ENCODE assay signal across 20 cellular contexts in the genomic region with DNA sequence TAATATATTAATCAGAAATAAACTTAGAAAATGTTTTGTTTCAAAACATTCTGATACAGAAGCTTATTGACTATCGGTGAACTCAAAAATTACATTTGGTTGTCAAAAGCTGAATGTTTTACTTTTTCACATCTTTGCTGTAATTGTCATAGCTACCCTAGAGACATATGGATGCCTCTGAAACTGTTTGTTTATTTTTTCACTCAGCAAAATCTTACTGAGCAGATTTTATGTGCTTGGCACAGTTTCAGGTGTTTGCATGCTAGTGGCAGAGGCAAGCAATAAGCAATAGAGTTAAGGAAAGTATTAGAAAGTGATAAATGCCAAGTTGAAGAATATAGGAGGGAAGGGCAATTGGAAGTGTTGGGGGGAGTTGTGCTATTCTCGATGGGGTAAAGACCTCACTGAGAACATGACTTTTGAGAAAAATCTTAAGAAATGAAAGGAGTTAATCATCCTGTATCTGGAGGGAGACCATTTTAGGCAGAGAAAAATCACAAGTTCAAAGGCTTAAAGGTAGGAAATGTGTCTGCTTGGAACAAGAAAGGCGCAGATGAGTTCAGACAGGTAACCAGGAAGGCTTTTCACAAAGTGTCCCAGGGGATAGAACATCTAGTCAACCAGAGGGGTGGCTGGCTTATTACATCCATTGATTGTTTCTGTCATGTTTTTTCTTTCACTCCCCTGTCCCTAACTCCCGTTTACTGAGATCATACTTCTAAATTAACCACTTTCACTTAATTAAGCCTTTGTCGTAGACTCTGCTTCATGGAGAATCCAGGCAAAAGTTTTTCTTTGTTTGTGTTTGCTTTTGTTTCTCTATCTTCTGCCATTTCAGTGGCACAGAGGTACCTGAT. TPM values are rescaled to one million over a fixed set of nuclear protein-coding genes. Genes with fewer than 3 reads are reported as not detected.
DNase-seq lines count a peak whose midpoint lies in the region; ATAC-seq, FAIRE-seq and TF ChIP-seq lines count a peak whose summit lies in the region.
"Had no signal": no experiment of that assay in that cellular context is flagged by ENCODE, and none has a peak within 500 bp of the region (broad histone marks: within the 10 kb centered on the region; RNA-seq: fewer than 3 reads in every experiment).

No MANE protein-coding gene starts in this region.

- no peak for TF ChIP-seq POLR2A in right lobe of liver (IDR thresholded peaks at IDR 0.05)
- TF ChIP-seq POLR2A in HepG2 (IDR thresholded peaks at IDR 0.05; ENCODE audit: insufficient read depth in 1 of 2, low read depth in 2 of 2, low read length in 2 of 2) = no peak

- H3K4me1 ChIP-seq in right lobe of liver (peaks cover 0 to 48% (median 6%) of the 10 kb centered on the region in 4 donors), HepG2 (ENCODE audit: insufficient read depth, low read length) (peaks cover 32% of the 10 kb centered on the region), PC-3 (ENCODE audit: insufficient read depth, low read length) (0 out of 2 replicates have a peak, but pooled peaks cover 8% of the 10 kb centered on the region), kidney (ENCODE audit: control insufficient read depth in 1 of 2, insufficient read depth in 1 of 2, low read depth in 1 of 2, low read length in 2 of 2) (peaks cover 6 to 9% of the 10 kb centered on the region in 2 donors)
- H3K4me1 ChIP-seq: heart left ventricle had no signal

- H3K79me2 ChIP-seq in HepG2 (ENCODE audit: insufficient read depth, low read length) = no peaks in the 10 kb centered on the region
- no peaks in the 10 kb centered on the region for H3K79me2 ChIP-seq in PC-3 (ENCODE audit: low read length)

- FAIRE-seq in HepG2 (lab: Jason Lieb, UNC) = no peak
- no peak for FAIRE-seq in kidney (lab: Jason Lieb, UNC)

- no peak for DNase-seq in right lobe of liver
- DNase-seq in HepG2 (ENCODE audit: low spot score) = no peak
- DNase-seq in PC-3 = peak; percentile 25
- no peak for DNase-seq in kidney
- no peak for DNase-seq in NOMO-1 (lab: John Stamatoyannopoulos, UW; ENCODE audit: unreplicated experiment in 2 of 2)
- no peak for DNase-seq in caudate nucleus (lab: John Stamatoyannopoulos, UW)
- DNase-seq: CD8-positive, alpha-beta T cell; heart left ventricle; midbrain; NCI-H1417 treated with DMSO at 0.1 percent for 48 hours; NCI-H524; nucleus accumbens; stimulated activated CD4-positive, alpha-beta T cell treated with anti-CD3 and anti-CD28 coated beads, Interleukin-4, amount 100 ng/mL, for 24 hours; SW 1271; transverse colon had no signal

- H3K9me3 ChIP-seq in right lobe of liver = no peaks in the 10 kb centered on the region
- H3K9me3 ChIP-seq in HepG2 (ENCODE audit: low read length) = no peaks in the 10 kb centered on the region
- H3K9me3 ChIP-seq in PC-3 (ENCODE audit: low read length) = no peaks in the 10 kb centered on the region
- H3K9me3 ChIP-seq in kidney (ENCODE audit: control insufficient read depth in 1 of 2, low read length in 2 of 2) = no peaks in the 10 kb centered on the region
- H3K9me3 ChIP-seq: heart left ventricle, transverse colon had no signal

- CTCF ChIA-PET in HepG2 (lab: Yijun Ruan, JAX; ENCODE audit: low intra/inter-chr PET ratio, low total read pairs) (no interaction called here), PC-3 (lab: Charles Lee) (no interaction called here)

- H3K9ac ChIP-seq in HepG2 (ENCODE audit: insufficient read depth, low read depth, low read length) (no peak overlapping the region), PC-3 (ENCODE audit: low read length) (no peak overlapping the region), kidney (ENCODE audit: low read length in 2 of 2) (peak overlapping the region in 1 of 2 donors; percentile 56)

- H2AFZ ChIP-seq in HepG2 (ENCODE audit: low read length) (no peak overlapping the region), PC-3 (ENCODE audit: low read length) (no peak overlapping the region)

- peak overlapping the region in 2 of 3 donors; percentile 16 to 44 for H3K27ac ChIP-seq in right lobe of liver
- H3K27ac ChIP-seq in HepG2 (ENCODE audit: extremely low read length, insufficient read depth, low read length) = no peak overlapping the region
- no peak overlapping the region for H3K27ac ChIP-seq in PC-3 (ENCODE audit: low read length)
- H3K27ac ChIP-seq in kidney (ENCODE audit: low read depth in 2 of 2, low read length in 2 of 2) = peak overlapping the region; percentile 41 to 64
- H3K27ac ChIP-seq in caudate nucleus (ENCODE audit: low read depth, low read length) = no peak overlapping the region
- H3K27ac ChIP-seq: coronary artery, heart left ventricle, RWPE1, transverse colon had no signal

- H3K4me2 ChIP-seq in HepG2 (ENCODE audit: low read depth, low read length) = no peak overlapping the region
- no peak overlapping the region for H3K4me2 ChIP-seq in PC-3 (ENCODE audit: low read length)

- TF ChIP-seq EP300 in HepG2 (IDR thresholded peaks at IDR 0.05; ENCODE audit: low read depth in 2 of 2, low read length in 2 of 2) = no peak
- no peak for TF ChIP-seq EP300 in HepG2 (CRISPR knock-in tag; IDR thresholded peaks at IDR 0.05; ENCODE audit: borderline replicate concordance)

- WGBS in right lobe of liver (ENCODE audit: insufficient coverage, low coverage, low lambda C conversion rate, missing lambda C conversion rate) = 50% methylated on average over 5 of the region's 5 CpGs
- 94% methylated on average over 5 of the region's 5 CpGs for WGBS in HepG2 (ENCODE audit: low lambda C conversion rate)

- intact Hi-C loops in right lobe of liver (cut with DNase I) (no loop called here), HepG2 (cut with micrococcal nuclease; ENCODE audit: unreplicated experiment) (no loop called here), PC-3 (cut with micrococcal nuclease) (no loop called here), kidney (cut with DNase I) (no loop called here)

- no peaks in the 10 kb centered on the region for H3F3A ChIP-seq in PC-3 (ENCODE audit: low read length, unreplicated experiment)

- in situ Hi-C loops in HepG2 (cut with HindIII; ENCODE audit: extremely low pct_ligation_motif_present, low pct_unique_long_range_greater_than_20kb) = no loop called here

- POLR2A ChIA-PET in HepG2 (lab: Yijun Ruan, JAX) (no interaction called here), PC-3 (lab: Charles Lee; ENCODE audit: unreplicated experiment) (interaction anchor here (0.6 kb wide), 1 partner anchor 19 kb away, joined by 3 read pairs; no protein-coding TSS in a partner anchor)

- H3K4me3 ChIP-seq in right lobe of liver (no peak overlapping the region), HepG2 (replicated peaks in 1 of 3; ENCODE audit: insufficient read depth in 1 of 3, low read depth in 2 of 3, low read length in 3 of 3) (no peak overlapping the region), PC-3 (ENCODE audit: low read length) (no peak overlapping the region), kidney (ENCODE audit: low read length in 2 of 2) (no peak overlapping the region)
- H3K4me3 ChIP-seq: coronary artery, heart left ventricle, transverse colon had no signal

- ATAC-seq in right lobe of liver = peak; percentile 25 to 53 (median 40)
- no peak for ATAC-seq in HepG2
- ATAC-seq in PC-3 = peak; percentile 42
- ATAC-seq in HG02970 (IDR thresholded peaks at IDR 0.05; ENCODE audit: low FRiP score, unreplicated experiment) = no peak
- ATAC-seq in GM21367 (IDR thresholded peaks at IDR 0.05; ENCODE audit: unreplicated experiment) = no peak
- ATAC-seq: CD8-positive, alpha-beta T cell; heart left ventricle had no signal

- TF ChIP-seq CTCF in right lobe of liver (IDR thresholded peaks at IDR 0.05) = no peak
- TF ChIP-seq CTCF in HepG2 (CRISPR knock-in tag; IDR thresholded peaks at IDR 0.05) = no peak
- no peak for TF ChIP-seq CTCF in PC-3 (conservative IDR thresholded peaks at IDR 0.05; ENCODE audit: low read depth, low read length)
- no peak for TF ChIP-seq CTCF in kidney (IDR thresholded peaks at IDR 0.05; ENCODE audit: borderline replicate concordance, extremely low read depth, insufficient read depth)

- no peaks in the 10 kb centered on the region for H3K27me3 ChIP-seq in right lobe of liver
- H3K27me3 ChIP-seq in HepG2 (ENCODE audit: control insufficient read depth in 1 of 2, insufficient read depth in 2 of 2, low read length in 2 of 2) = no peaks in the 10 kb centered on the region
- peaks cover 7% of the 10 kb centered on the region for H3K27me3 ChIP-seq in PC-3 (ENCODE audit: low read length)
- H3K27me3 ChIP-seq: heart left ventricle, transverse colon had no signal

- BruUV-seq in HepG2 (replicated peaks; lab: Mats Ljungman, UMichigan) (no TSS peak), PC-3 (replicated peaks; lab: Mats Ljungman, UMichigan) (no TSS peak)

- no peak for TF ChIP-seq RAD21 in HepG2 (CRISPR knock-in tag; IDR thresholded peaks at IDR 0.05)

- H4K20me1 ChIP-seq in HepG2 (ENCODE audit: insufficient read depth, low read length) = no peaks in the 10 kb centered on the region
- H4K20me1 ChIP-seq in PC-3 (ENCODE audit: low read length) = no peaks in the 10 kb centered on the region

- H3K36me3 ChIP-seq in right lobe of liver (no peaks in the 10 kb centered on the region), HepG2 (replicated peaks in 1 of 2; ENCODE audit: control insufficient read depth in 1 of 2, insufficient read depth in 2 of 2, low read length in 2 of 2) (no peaks in the 10 kb centered on the region), PC-3 (ENCODE audit: low read depth, low read length) (no peaks in the 10 kb centered on the region), kidney (ENCODE audit: control insufficient read depth in 1 of 2, insufficient read depth in 2 of 2, low read length in 2 of 2) (no peaks in the 10 kb centered on the region)
- H3K36me3 ChIP-seq: heart left ventricle, transverse colon had no signal

- H3K9me2 ChIP-seq in PC-3 (replicated peaks; ENCODE audit: low read length) = no peaks in the 10 kb centered on the region

RNA-seq across cellular contexts. Expression of a gene that starts 27.2 kb away (rescaled TPM):
- total RNA-seq in right lobe of liver = 100 to 1,000 TPM in 1 of 6 experiments, 10 to 100 TPM in 5; 38.1 to 133 (median 67.6) TPM
- 85.4 and 86.8 TPM in 2 replicates for total RNA-seq in HepG2 (2016; rRNA removed; fragmentation: Illumina TruSeq; extraction: Trizol)
- 35.1 and 42.3 TPM in 2 replicates for total RNA-seq in HepG2 (2016; cell fraction: cytosol; rRNA removed; fragmentation: Illumina TruSeq; extraction: Trizol; ENCODE audit: low read depth)
- 73.7 and 77.7 TPM in 2 replicates for total RNA-seq in HepG2 (2016; cell fraction: insoluble cytoplasmic fraction; rRNA removed; fragmentation: Illumina TruSeq; extraction: Trizol)
- total RNA-seq in HepG2 (2016; cell fraction: membrane; rRNA removed; fragmentation: Illumina TruSeq; extraction: Trizol) = 71.4 and 76.7 TPM in 2 replicates
- total RNA-seq in HepG2 (2016; cell fraction: nucleus; rRNA removed; fragmentation: Illumina TruSeq; extraction: Trizol) = 248 and 259 TPM in 2 replicates
- polyA plus RNA-seq in HepG2 (2011; rRNA removed) = 24.8 and 32.6 TPM in 2 replicates
- polyA plus RNA-seq in HepG2 (2011; cell fraction: cytosol; rRNA removed) = 19.5 and 26.5 TPM in 2 replicates
- 33.4 and 41.2 TPM in 2 replicates for polyA plus RNA-seq in HepG2 (2011; cell fraction: nucleus; rRNA removed)
- 31.4 and 38.1 TPM in 2 replicates for polyA plus RNA-seq in HepG2 (2012)
- polyA plus RNA-seq in HepG2 (2016; cell fraction: cytosol; fragmentation: Illumina TruSeq; extraction: Trizol; ENCODE audit: low read depth) = 6.4 and 6.8 TPM in 2 replicates
- 88.1 and 93.4 TPM in 2 replicates for polyA plus RNA-seq in HepG2 (2016; cell fraction: insoluble cytoplasmic fraction; fragmentation: Illumina TruSeq; extraction: Trizol; ENCODE audit: low read depth)
- polyA plus RNA-seq in HepG2 (2016; cell fraction: membrane; fragmentation: Illumina TruSeq; extraction: Trizol; ENCODE audit: low read depth) = 23.7 and 27.6 TPM in 2 replicates
- 92.3 and 103 TPM in 2 replicates for polyA plus RNA-seq in HepG2 (2016; cell fraction: nucleus; fragmentation: Illumina TruSeq; extraction: Trizol; ENCODE audit: insufficient read depth, low read depth)
- polyA minus RNA-seq in HepG2 (2011; rRNA and poly(A)+ RNA removed; ENCODE audit: low replicate concordance) = 16.0 and 59.5 TPM in 2 replicates
- 45.9 and 59.2 TPM in 2 replicates for polyA minus RNA-seq in HepG2 (2011; cell fraction: cytosol; rRNA and poly(A)+ RNA removed)
- 337 and 403 TPM in 2 replicates for polyA minus RNA-seq in HepG2 (2011; cell fraction: nucleus; rRNA and poly(A)+ RNA removed)
- 3.6 and 4.3 TPM in 2 replicates for total RNA-seq in PC-3 (2014; rRNA removed)
- 205 TPM for total RNA-seq in kidney
- polyA plus RNA-seq in kidney (ENCODE audit: insufficient read depth, low read depth, low replicate concordance) = 39.7 TPM
- total RNA-seq: activated CD8-positive, alpha-beta memory T cell treated with anti-CD3 and anti-CD28 coated beads for 36 hours had no signal

Comparison
In these comparisons a context has a peak if more than half of its experiments do, and no peak if none do; other contexts are left out.
1. ATAC-seq: peak in right lobe of liver (4 of 4) and PC-3 (single experiment); none in HepG2 (single experiment), HG02970 (single experiment) and GM21367 (single experiment).
2. H3K27ac ChIP-seq: peak in right lobe of liver (2 of 3) and kidney (2 of 2); none in HepG2 (single experiment), PC-3 (single experiment) and caudate nucleus (single experiment).